ENCODE assay signal across 27 cellular contexts in the genomic region with DNA sequence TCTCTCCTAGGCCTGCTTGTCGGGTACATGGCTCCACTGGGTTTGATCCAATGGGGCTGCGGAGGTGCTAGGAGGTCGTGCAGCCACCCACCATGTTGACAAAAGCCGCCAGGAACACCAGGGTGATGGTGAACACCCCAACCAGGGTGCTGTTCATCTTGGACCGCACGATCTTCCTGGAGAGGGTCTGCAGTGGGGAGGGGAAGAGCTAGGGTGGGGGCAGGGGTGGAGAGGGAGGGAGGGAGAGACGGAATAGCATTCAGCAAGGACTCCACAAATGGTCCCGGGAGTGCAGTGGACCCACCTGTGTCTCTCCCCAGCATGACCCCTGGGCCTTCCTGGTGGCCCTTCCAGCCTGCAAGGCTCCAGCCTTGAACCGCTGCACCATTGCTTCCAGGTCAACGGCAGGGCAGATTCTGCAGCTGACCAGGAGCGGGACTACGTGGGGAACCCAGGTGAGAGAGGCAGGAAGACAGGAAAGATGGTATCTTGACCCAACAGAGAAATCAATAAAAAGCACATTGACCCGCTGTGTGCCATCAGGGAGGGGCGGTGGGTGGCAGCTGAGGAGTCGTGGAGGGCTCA.
"Had no signal": no experiment of that assay in that cellular context is flagged by ENCODE, and none has a peak within 500 bp of the region (broad histone marks: within the 10 kb centered on the region; RNA-seq: fewer than 3 reads in every experiment).

No MANE protein-coding gene starts in this region.

- H3K36me3 ChIP-seq: brain microvascular endothelial cell, colonic mucosa, WERI-Rb-1 had no signal

- H3K27me3 ChIP-seq: brain microvascular endothelial cell, colonic mucosa, esophagus squamous epithelium had no signal

- H3K27ac ChIP-seq: brain microvascular endothelial cell, colonic mucosa, epithelial cell of prostate, esophagus squamous epithelium, WERI-Rb-1 had no signal

- H3K27me3 Mint-ChIP-seq: activated CD8-positive, alpha-beta T cell treated with anti-CD3 and anti-CD28 coated beads for 36 hours; activated naive CD8-positive, alpha-beta T cell had no signal

- H3K9me3 ChIP-seq: colonic mucosa, esophagus squamous epithelium had no signal

- H3K9me3 Mint-ChIP-seq: activated B cell treated with CpG ODN at 0.5 μM for 24 hours; activated CD8-positive, alpha-beta T cell treated with anti-CD3 and anti-CD28 coated beads for 36 hours; activated T-cell treated with anti-CD3 and anti-CD28 coated beads, Interleukin-2, amount 50 U/mL, for 4 hours; activated T-helper 17 cell treated with anti-CD3 and anti-CD28 coated beads, Interleukin-2, amount 50 U/mL, for 72 hours; T-helper 2 cell treated with Interferon-gamma antibody and Interleukin-4, amounts not matched to agents 5 μg/mL and 100 μg/mL, for 36 hours had no signal

- H3K4me1 Mint-ChIP-seq: activated T-helper 17 cell treated with anti-CD3 and anti-CD28 coated beads, Interleukin-2, amount 50 U/mL, for 72 hours had no signal

- H3K4me1 ChIP-seq: colonic mucosa, esophagus squamous epithelium had no signal

- H3K4me3 ChIP-seq: colonic mucosa, esophagus squamous epithelium had no signal

- H3K36me3 Mint-ChIP-seq: activated naive CD8-positive, alpha-beta T cell had no signal

- DNase-seq: activated B cell treated with CpG ODN at 0.5 μM for 24 hours; activated CD4-positive, alpha-beta T cell treated with anti-CD3 and anti-CD28 coated beads for 48 hours; activated CD4-positive, alpha-beta T cell treated with anti-CD3 and anti-CD28 coated beads, Interleukin-2, amount 50 U/mL, for 1 hour; activated CD4-positive, alpha-beta T cell treated with anti-CD3 and anti-CD28 coated beads, Interleukin-2, amount 50 U/mL, for 48 hours; activated CD8-positive, alpha-beta memory T cell treated with anti-CD3 and anti-CD28 coated beads for 24 hours; activated CD8-positive, alpha-beta T cell treated with anti-CD3 and anti-CD28 coated beads for 36 hours; activated effector memory CD4-positive, alpha-beta T cell treated with Interleukin-2 at 50 U/mL for 16 hours; activated gamma-delta T cell treated with Interleukin-2 at 50 U/mL for 16 hours; activated naive CD4-positive, alpha-beta T cell treated with anti-CD3 and anti-CD28 coated beads, Interleukin-2, amount 50 U/mL, for 16 hours; activated naive CD4-positive, alpha-beta T cell treated with Interleukin-2 at 50 U/mL for 16 hours; activated T-cell treated with anti-CD3 and anti-CD28 coated beads, Interleukin-2, amount 50 U/mL, for 4 hours; amniotic stem cell; anterior cingulate cortex; brain microvascular endothelial cell; caudate nucleus; colonic mucosa; effector CD8-positive, alpha-beta T cell; esophagus squamous epithelium; foreskin melanocyte; T-helper 1 cell; T-helper 17 cell; T1000; WERI-Rb-1 had no signal

- H3K27ac Mint-ChIP-seq: activated B cell treated with CpG ODN at 0.5 μM for 24 hours; activated CD8-positive, alpha-beta T cell treated with anti-CD3 and anti-CD28 coated beads for 36 hours; activated naive CD8-positive, alpha-beta T cell; activated T-helper 17 cell treated with anti-CD3 and anti-CD28 coated beads, Interleukin-2, amount 50 U/mL, for 72 hours; T-helper 17 cell; T-helper 2 cell treated with Interferon-gamma antibody and Interleukin-4, amounts not matched to agents 5 μg/mL and 100 μg/mL, for 36 hours had no signal

- H3K4me3 Mint-ChIP-seq: activated B cell treated with CpG ODN at 0.5 μM for 24 hours; activated CD8-positive, alpha-beta T cell treated with anti-CD3 and anti-CD28 coated beads for 36 hours; activated naive CD8-positive, alpha-beta T cell; activated T-cell treated with anti-CD3 and anti-CD28 coated beads, Interleukin-2, amount 50 U/mL, for 4 hours; activated T-helper 17 cell treated with anti-CD3 and anti-CD28 coated beads, Interleukin-2, amount 50 U/mL, for 72 hours; T-helper 17 cell; T-helper 2 cell treated with Interferon-gamma antibody and Interleukin-4, amounts not matched to agents 5 μg/mL and 100 μg/mL, for 36 hours had no signal
